8 cellular contexts compared by ENCODE assay signal in the genomic region with DNA sequence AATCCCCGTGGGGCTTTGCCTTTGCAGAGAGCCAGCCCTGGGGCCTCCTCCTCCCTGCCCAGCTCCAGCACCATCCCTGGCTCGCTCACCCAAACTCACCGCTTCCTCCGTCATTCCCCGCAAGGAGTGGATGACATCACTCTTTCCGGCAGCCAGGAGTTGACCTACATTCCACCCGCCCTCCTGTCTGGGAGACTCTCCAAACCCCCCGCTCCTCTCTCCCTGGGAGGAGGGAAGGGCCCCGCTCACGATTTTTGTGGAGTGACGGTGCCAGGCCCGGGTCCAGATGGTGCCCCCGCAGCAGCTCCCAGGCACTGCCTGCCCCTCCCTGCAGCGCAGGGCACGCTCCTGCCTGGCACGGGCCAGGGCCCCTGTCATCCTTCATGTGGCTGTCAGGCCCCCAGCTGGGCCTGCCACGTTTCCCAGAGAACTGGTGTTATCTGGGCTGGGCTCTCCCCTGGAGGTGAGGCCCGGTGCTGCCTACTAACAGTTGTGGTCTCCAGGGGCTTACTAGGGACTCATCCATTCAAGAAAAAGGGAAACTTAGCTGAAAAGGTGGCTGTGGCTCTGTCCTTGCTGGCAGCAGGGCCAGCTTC. TPM values are rescaled to one million over a fixed set of nuclear protein-coding genes. Genes with fewer than 3 reads are reported as not detected.
DNase-seq lines count a peak whose midpoint lies in the region; ATAC-seq and TF ChIP-seq lines count a peak whose summit lies in the region.

No MANE protein-coding gene starts in this region.

- H3K4me1 Mint-ChIP-seq in MCF 10A (ENCODE audit: insufficient read depth, unreplicated experiment) (peaks cover 6% of the 10 kb centered on the region), type B pancreatic cell (ENCODE audit: unreplicated experiment) (peaks cover 7% of the 10 kb centered on the region)
- peaks cover 10% of the 10 kb centered on the region for H3K4me1 Mint-ChIP-seq in activated CD8-positive, alpha-beta memory T cell treated with anti-CD3 and anti-CD28 coated beads, Interleukin-2, amount 10 ng/mL, durations not matched to agents 7 days and 5 days

- no peaks in the 10 kb centered on the region for H3K79me2 ChIP-seq in MM.1S (ENCODE audit: low read length)

- H3K27me3 ChIP-seq in kidney epithelial cell (ENCODE audit: control insufficient read depth, insufficient read depth, low read length), result peaks cover 3% of the 10 kb centered on the region
- H3K27me3 ChIP-seq in MM.1S (replicated peaks; ENCODE audit: insufficient read depth, low read length), result peaks cover 100% of the 10 kb centered on the region

- H3K9me3 ChIP-seq in MM.1S (replicated peaks; ENCODE audit: insufficient read depth, low read length), result no peaks in the 10 kb centered on the region

- H3K4me3 Mint-ChIP-seq in MCF 10A (ENCODE audit: unreplicated experiment) (peak overlapping the region; percentile 39), type B pancreatic cell (no peak overlapping the region)
- H3K4me3 Mint-ChIP-seq in activated CD8-positive, alpha-beta memory T cell treated with anti-CD3 and anti-CD28 coated beads, Interleukin-2, amount 10 ng/mL, durations not matched to agents 7 days and 5 days, result no peak overlapping the region

- no peaks in the 10 kb centered on the region for H3K36me3 Mint-ChIP-seq in MCF 10A (ENCODE audit: insufficient read depth, unreplicated experiment)
- no peaks in the 10 kb centered on the region for H3K36me3 Mint-ChIP-seq in type B pancreatic cell
- no peaks in the 10 kb centered on the region for H3K36me3 Mint-ChIP-seq in activated CD8-positive, alpha-beta memory T cell treated with anti-CD3 and anti-CD28 coated beads, Interleukin-2, amount 10 ng/mL, durations not matched to agents 7 days and 5 days

- POLR2A ChIA-PET in MCF 10A (lab: Yijun Ruan, JAX), result no interaction called here

- CTCF ChIA-PET in MCF 10A (lab: Yijun Ruan, JAX), result interaction anchor here (0.6 to 1.1 kb wide), 2 partner anchors 22 to 39 kb away, joined by 3 to 4 read pairs; no protein-coding TSS in a partner anchor
- CTCF ChIA-PET in activated CD8-positive, alpha-beta memory T cell treated with anti-CD3 and anti-CD28 coated beads, Interleukin-2, amount 10 ng/mL, durations not matched to agents 7 days and 5 days (lab: Charles Lee), result no interaction called here

- intact Hi-C loops in MCF 10A (cut with micrococcal nuclease), result no loop called here

- H3K4me2 ChIP-seq in MM.1S (ENCODE audit: low read depth, low read length), result no peak overlapping the region

- no peak for ATAC-seq in activated CD8-positive, alpha-beta memory T cell treated with anti-CD3 and anti-CD28 coated beads, Interleukin-2, amount 10 ng/mL, durations not matched to agents 7 days and 5 days

- H3F3A ChIP-seq in MM.1S (ENCODE audit: insufficient read depth, low read length), result no peaks in the 10 kb centered on the region

- H3K4me3 ChIP-seq in kidney epithelial cell (ENCODE audit: low read depth, low read length), result no peak overlapping the region
- no peak overlapping the region for H3K4me3 ChIP-seq in MM.1S (ENCODE audit: low read length)

- no peak for TF ChIP-seq CTCF in AG09319 (IDR thresholded peaks at IDR 0.05; ENCODE audit: low read depth, low read length)
- TF ChIP-seq CTCF in MCF 10A (IDR thresholded peaks at IDR 0.05; ENCODE audit: unreplicated experiment), result no peak
- peak; percentile 8 for TF ChIP-seq CTCF in kidney epithelial cell (IDR thresholded peaks at IDR 0.05; ENCODE audit: insufficient read depth, low read length, poor library complexity, severe bottlenecking)
- peak; percentile 27 for TF ChIP-seq CTCF in type B pancreatic cell (conservative IDR thresholded peaks at IDR 0.05)
- no peak for TF ChIP-seq CTCF in MM.1S (IDR thresholded peaks at IDR 0.05; ENCODE audit: low read length)

- H3K4me1 ChIP-seq in MM.1S (ENCODE audit: low read length), result no peaks in the 10 kb centered on the region

- H2AFZ ChIP-seq in MM.1S (ENCODE audit: low read length), result no peak overlapping the region

- H3K9ac ChIP-seq in MM.1S (ENCODE audit: low read length), result no peak overlapping the region

- no peaks in the 10 kb centered on the region for H3K9me2 ChIP-seq in MM.1S (replicated peaks; ENCODE audit: insufficient read depth, low read length)

- H3K27ac ChIP-seq in MM.1S (ENCODE audit: low read length), result no peak overlapping the region

- H3K36me3 ChIP-seq in kidney epithelial cell (ENCODE audit: control insufficient read depth, insufficient read depth, low read length) (no peaks in the 10 kb centered on the region), MM.1S (replicated peaks; ENCODE audit: insufficient read depth, low read length) (no peaks in the 10 kb centered on the region)

- no TSS peak for BruUV-seq in MCF 10A (replicated peaks; lab: Mats Ljungman, UMichigan)

- H4K20me1 ChIP-seq in MM.1S (ENCODE audit: insufficient read depth, low read length), result no peaks in the 10 kb centered on the region

- H3K9me3 Mint-ChIP-seq in MCF 10A (ENCODE audit: unreplicated experiment) (no peaks in the 10 kb centered on the region), type B pancreatic cell (no peaks in the 10 kb centered on the region)
- no peaks in the 10 kb centered on the region for H3K9me3 Mint-ChIP-seq in activated CD8-positive, alpha-beta memory T cell treated with anti-CD3 and anti-CD28 coated beads, Interleukin-2, amount 10 ng/mL, durations not matched to agents 7 days and 5 days (ENCODE audit: low read depth)

- peaks cover 21% of the 10 kb centered on the region for H3K27me3 Mint-ChIP-seq in MCF 10A (ENCODE audit: insufficient read depth, unreplicated experiment)
- peaks cover 17% of the 10 kb centered on the region for H3K27me3 Mint-ChIP-seq in type B pancreatic cell
- peaks cover 2% of the 10 kb centered on the region for H3K27me3 Mint-ChIP-seq in activated CD8-positive, alpha-beta memory T cell treated with anti-CD3 and anti-CD28 coated beads, Interleukin-2, amount 10 ng/mL, durations not matched to agents 7 days and 5 days

- H3K27ac Mint-ChIP-seq in MCF 10A (ENCODE audit: low read depth, unreplicated experiment) (peak overlapping the region; percentile 70), type B pancreatic cell (no peak overlapping the region)
- H3K27ac Mint-ChIP-seq in activated CD8-positive, alpha-beta memory T cell treated with anti-CD3 and anti-CD28 coated beads, Interleukin-2, amount 10 ng/mL, durations not matched to agents 7 days and 5 days, result no peak overlapping the region

- DNase-seq in AG09319 (ENCODE audit: extremely low read depth, low read depth) (peak; percentile 40), NCI-H1092 (lab: John Stamatoyannopoulos, UW) (peak; percentile 75), MCF 10A (ENCODE audit: unreplicated experiment) (peak; percentile 75), kidney epithelial cell (ENCODE audit: low read depth) (peak; percentile 71), type B pancreatic cell (ENCODE audit: extremely low spot score, unreplicated experiment) (no peak), MM.1S (no peak), foreskin melanocyte (no peak)
- DNase-seq in activated CD8-positive, alpha-beta memory T cell treated with anti-CD3 and anti-CD28 coated beads, Interleukin-2, amount 10 ng/mL, durations not matched to agents 7 days and 5 days, result no peak

RNA-seq across cellular contexts. Expression of gene NTNG2, which starts 52.3 kb away (rescaled TPM):
- total RNA-seq in MCF 10A (2022) (0.44 TPM in 1 of 2 replicates, not detected in the other), kidney epithelial cell (0.42 and 0.89 TPM in 2 replicates), type B pancreatic cell (ENCODE audit: low replicate concordance) (2.6 and 4.0 TPM in 2 replicates)
- 10 to 100 TPM in 1 of 2 experiments, 1 to 10 TPM in 1; 7.9 to 14.5 TPM for total RNA-seq in activated CD8-positive, alpha-beta memory T cell treated with anti-CD3 and anti-CD28 coated beads, Interleukin-2, amount 10 ng/mL, durations not matched to agents 7 days and 5 days

Comparison
In these comparisons a context has a peak if more than half of its experiments do, and no peak if none do; other contexts are left out.
1. DNase-seq: peak in AG09319 (single experiment), NCI-H1092 (single experiment), MCF 10A (single experiment) and kidney epithelial cell (single experiment); none in type B pancreatic cell (single experiment), MM.1S (single experiment), activated CD8-positive, alpha-beta memory T cell treated with anti-CD3 and anti-CD28 coated beads, Interleukin-2, amount 10 ng/mL, durations not matched to agents 7 days and 5 days (single experiment) and foreskin melanocyte (single experiment).
2. CTCF ChIP-seq: peak in kidney epithelial cell (single experiment) and type B pancreatic cell (single experiment); none in AG09319 (single experiment), MCF 10A (single experiment) and MM.1S (single experiment).